Comparison of ENCODE assay signal across 15 cellular contexts in genomic region chr5:125179617-125180016, GRCh38.
DNase-seq lines count a peak whose midpoint lies in the region; ATAC-seq and TF ChIP-seq lines count a peak whose summit lies in the region.
"Had no signal": no experiment of that assay in that cellular context is flagged by ENCODE, and none has a peak within 500 bp of the region (broad histone marks: within the 10 kb centered on the region; RNA-seq: fewer than 3 reads in every experiment).

No MANE protein-coding gene starts in this region.

- H3K36me3 ChIP-seq in neural cell (ENCODE audit: insufficient read depth, low read length): no peaks in the 10 kb centered on the region
- H3K36me3 ChIP-seq: SJSA1 had no signal

- TF ChIP-seq CTCF in brain (conservative IDR thresholded peaks at IDR 0.05) (no peak), neural cell (IDR thresholded peaks at IDR 0.05; ENCODE audit: poor library complexity, severe bottlenecking) (peak; percentile 13), chondrocyte (IDR thresholded peaks at IDR 0.05) (no peak)

- peak overlapping the region; percentile 16 for H3K4me2 ChIP-seq in neural cell (ENCODE audit: low read length)
- H3K4me2 ChIP-seq: PC-9 had no signal

- no peak for ATAC-seq in esophagus mucosa

- H3K9me3 Mint-ChIP-seq in brain (peaks cover 0 to 15% (median 9%) of the 10 kb centered on the region in 5 experiments), chondrocyte (ENCODE audit: low read depth) (peaks cover 3% of the 10 kb centered on the region)
- H3K9me3 Mint-ChIP-seq: HFFc6 had no signal

- peaks cover 23% of the 10 kb centered on the region for H3K4me1 Mint-ChIP-seq in brain
- no peaks in the 10 kb centered on the region for H3K4me1 Mint-ChIP-seq in chondrocyte (ENCODE audit: low read depth)
- H3K4me1 Mint-ChIP-seq: CD8-positive, alpha-beta memory T cell had no signal

- peak; percentile 94 for DNase-seq in G401 (ENCODE audit: low spot score)
- DNase-seq in NCI-H524 treated with DMSO at 0.1 percent for 48 hours (lab: John Stamatoyannopoulos, UW): peak; percentile 14
- DNase-seq in T-helper 9 cell: no peak
- no peak for DNase-seq in chondrocyte (ENCODE audit: low spot score)
- DNase-seq: CD8-positive, alpha-beta memory T cell; DMS79; HFFc6; KG1; NCI-H1694 treated with DMSO at 0.1 percent for 48 hours; NCI-H2107; PC-9 had no signal

- no peaks in the 10 kb centered on the region for H3F3A ChIP-seq in neural cell (ENCODE audit: insufficient read depth, low read length, poor library complexity, severe bottlenecking)

- peak; percentile 94 for TF ChIP-seq EP300 in neural cell (conservative IDR thresholded peaks at IDR 0.05; ENCODE audit: poor library complexity, severe bottlenecking)

- peak overlapping the region; percentile 53 for H3K27ac ChIP-seq in neural cell (ENCODE audit: low read length)
- H3K27ac ChIP-seq: PC-9, SJSA1 had no signal

- no peaks in the 10 kb centered on the region for H3K9me3 ChIP-seq in neural cell (ENCODE audit: low read length)
- H3K9me3 ChIP-seq: SJSA1 had no signal

- H4K20me1 ChIP-seq in neural cell (ENCODE audit: insufficient read depth): no peaks in the 10 kb centered on the region

- H2AFZ ChIP-seq in neural cell (ENCODE audit: low read depth, low read length): no peak overlapping the region
- H2AFZ ChIP-seq: PC-9 had no signal

- no peaks in the 10 kb centered on the region for H3K27me3 ChIP-seq in neural cell (ENCODE audit: insufficient read depth, low read depth, low read length)
- H3K27me3 ChIP-seq: SJSA1 had no signal

- no peak overlapping the region for H3K4me3 ChIP-seq in neural cell (ENCODE audit: low read length)
- H3K4me3 ChIP-seq: PC-9, SJSA1 had no signal

- H3K36me3 Mint-ChIP-seq in brain (no peaks in the 10 kb centered on the region), chondrocyte (ENCODE audit: low read depth) (no peaks in the 10 kb centered on the region)
- H3K36me3 Mint-ChIP-seq: CD8-positive, alpha-beta memory T cell had no signal

- no peak overlapping the region for H3K4me3 Mint-ChIP-seq in brain
- H3K4me3 Mint-ChIP-seq in chondrocyte (ENCODE audit: unreplicated experiment): no peak overlapping the region
- H3K4me3 Mint-ChIP-seq: CD8-positive, alpha-beta memory T cell; HFFc6 had no signal

- no peak overlapping the region for H3K9ac ChIP-seq in neural cell (ENCODE audit: low read length)

- H3K27ac Mint-ChIP-seq in brain (peak overlapping the region in 3 of 5 experiments; percentile 44 to 61 (median 53)), chondrocyte (ENCODE audit: unreplicated experiment) (no peak overlapping the region)
- H3K27ac Mint-ChIP-seq: CD8-positive, alpha-beta memory T cell; HFFc6 had no signal

- no peaks in the 10 kb centered on the region for H3K9me2 ChIP-seq in neural cell (ENCODE audit: insufficient read depth, low read length)

- in situ Hi-C loops in G401 (cut with HindIII; ENCODE audit: low sequenced_read_pairs): no loop called here

- no peaks in the 10 kb centered on the region for H3K27me3 Mint-ChIP-seq in brain
- no peaks in the 10 kb centered on the region for H3K27me3 Mint-ChIP-seq in chondrocyte (ENCODE audit: low read depth)
- H3K27me3 Mint-ChIP-seq: CD8-positive, alpha-beta memory T cell had no signal

- H3K79me2 ChIP-seq in neural cell (replicated peaks; ENCODE audit: insufficient read depth, low read length): no peaks in the 10 kb centered on the region

- peak; percentile 40 for TF ChIP-seq RAD21 in neural cell (conservative IDR thresholded peaks at IDR 0.05)

TF ChIP-seq in neural cell, 6 proteins besides CTCF, POLR2A, EP300 and RAD21:
- TF ChIP-seq, protein P1, sequence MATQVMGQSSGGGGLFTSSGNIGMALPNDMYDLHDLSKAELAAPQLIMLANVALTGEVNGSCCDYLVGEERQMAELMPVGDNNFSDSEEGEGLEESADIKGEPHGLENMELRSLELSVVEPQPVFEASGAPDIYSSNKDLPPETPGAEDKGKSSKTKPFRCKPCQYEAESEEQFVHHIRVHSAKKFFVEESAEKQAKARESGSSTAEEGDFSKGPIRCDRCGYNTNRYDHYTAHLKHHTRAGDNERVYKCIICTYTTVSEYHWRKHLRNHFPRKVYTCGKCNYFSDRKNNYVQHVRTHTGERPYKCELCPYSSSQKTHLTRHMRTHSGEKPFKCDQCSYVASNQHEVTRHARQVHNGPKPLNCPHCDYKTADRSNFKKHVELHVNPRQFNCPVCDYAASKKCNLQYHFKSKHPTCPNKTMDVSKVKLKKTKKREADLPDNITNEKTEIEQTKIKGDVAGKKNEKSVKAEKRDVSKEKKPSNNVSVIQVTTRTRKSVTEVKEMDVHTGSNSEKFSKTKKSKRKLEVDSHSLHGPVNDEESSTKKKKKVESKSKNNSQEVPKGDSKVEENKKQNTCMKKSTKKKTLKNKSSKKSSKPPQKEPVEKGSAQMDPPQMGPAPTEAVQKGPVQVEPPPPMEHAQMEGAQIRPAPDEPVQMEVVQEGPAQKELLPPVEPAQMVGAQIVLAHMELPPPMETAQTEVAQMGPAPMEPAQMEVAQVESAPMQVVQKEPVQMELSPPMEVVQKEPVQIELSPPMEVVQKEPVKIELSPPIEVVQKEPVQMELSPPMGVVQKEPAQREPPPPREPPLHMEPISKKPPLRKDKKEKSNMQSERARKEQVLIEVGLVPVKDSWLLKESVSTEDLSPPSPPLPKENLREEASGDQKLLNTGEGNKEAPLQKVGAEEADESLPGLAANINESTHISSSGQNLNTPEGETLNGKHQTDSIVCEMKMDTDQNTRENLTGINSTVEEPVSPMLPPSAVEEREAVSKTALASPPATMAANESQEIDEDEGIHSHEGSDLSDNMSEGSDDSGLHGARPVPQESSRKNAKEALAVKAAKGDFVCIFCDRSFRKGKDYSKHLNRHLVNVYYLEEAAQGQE (IDR thresholded peaks at IDR 0.05; ENCODE audit: borderline replicate concordance): peak; percentile 42
- TF ChIP-seq TAF1 (IDR thresholded peaks at IDR 0.05; ENCODE audit: low read depth): no peak
- peak; percentile 73 for TF ChIP-seq POLR2AphosphoS5 (IDR thresholded peaks at IDR 0.05)
- peak; percentile 37 for TF ChIP-seq SMC3 (conservative IDR thresholded peaks at IDR 0.05; ENCODE audit: poor library complexity)

Comparison
In these comparisons a context has a peak if more than half of its experiments do, and no peak if none do; other contexts are left out.
1. DNase-seq: peak in G401 (single experiment) and NCI-H524 treated with DMSO at 0.1 percent for 48 hours (single experiment); none in T-helper 9 cell (single experiment) and chondrocyte (single experiment).